In genomic region chr12:66234037-66234693, GRCh38 we compare ENCODE assay signal across 1 cellular context.
TF ChIP-seq lines count a peak whose summit lies in the region.

No MANE protein-coding gene starts in this region.

TF ChIP-seq in HEK293, 187 proteins besides CTCF, POLR2A, EP300 and RAD21 (continued from another document):
- TF ChIP-seq PRDM10 (tag by site-specific recombination; IDR thresholded peaks at IDR 0.05) (peak; percentile 89), PATZ1 (tag by site-specific recombination; IDR thresholded peaks at IDR 0.05) (0 out of 2 replicates have a peak, but pooled peaks have one; percentile 29)
